9 cellular contexts compared by ENCODE assay signal in genomic region chr5:168364738-168365550, GRCh38.
DNase-seq lines count a peak whose midpoint lies in the region; ATAC-seq, FAIRE-seq and TF ChIP-seq lines count a peak whose summit lies in the region.
"Had no signal": no experiment of that assay in that cellular context is flagged by ENCODE, and none has a peak within 500 bp of the region (broad histone marks: within the 10 kb centered on the region; RNA-seq: fewer than 3 reads in every experiment).

No MANE protein-coding gene starts in this region.

- H3K4me1 ChIP-seq in HUES48 (ENCODE audit: control insufficient read depth, insufficient read depth, low read length) = peaks cover 22% of the 10 kb centered on the region

- ATAC-seq in GM18858 (IDR thresholded peaks at IDR 0.05; ENCODE audit: unreplicated experiment) (no peak), HG03460 (IDR thresholded peaks at IDR 0.05; ENCODE audit: unreplicated experiment) (no peak)
- ATAC-seq: activated T-cell treated with anti-CD3 and anti-CD28 coated beads, Interleukin-2, amount 50 U/mL, for 4 hours had no signal

- H3K36me3 ChIP-seq in HUES48 (ENCODE audit: control insufficient read depth, insufficient read depth, low read length) = no peaks in the 10 kb centered on the region
- H3K36me3 ChIP-seq in bronchial epithelial cell (ENCODE audit: control insufficient read depth, insufficient read depth, low read length) = no peaks in the 10 kb centered on the region

- H3K27ac Mint-ChIP-seq in type B pancreatic cell = peak overlapping the region; percentile 96

- H3K4me3 ChIP-seq in HUES48 (ENCODE audit: low read depth, low read length) (no peak overlapping the region), bronchial epithelial cell (ENCODE audit: low read depth, low read length) (no peak overlapping the region)

- H3K27me3 Mint-ChIP-seq in type B pancreatic cell = no peaks in the 10 kb centered on the region

- peak overlapping the region; percentile 62 for H3K4me3 Mint-ChIP-seq in type B pancreatic cell
- H3K4me3 Mint-ChIP-seq: activated T-cell treated with anti-CD3 and anti-CD28 coated beads, Interleukin-2, amount 50 U/mL, for 4 hours had no signal

- TF ChIP-seq CTCF in bronchial epithelial cell (IDR thresholded peaks at IDR 0.05; ENCODE audit: insufficient read depth, low read length, severe bottlenecking) (no peak), type B pancreatic cell (conservative IDR thresholded peaks at IDR 0.05) (no peak)

- no peak overlapping the region for H3K9ac ChIP-seq in HUES48 (ENCODE audit: low read depth, low read length)

- H3K4me1 Mint-ChIP-seq in type B pancreatic cell (ENCODE audit: unreplicated experiment) = peaks cover 36% of the 10 kb centered on the region

- no peak for FAIRE-seq in bronchial epithelial cell (lab: Jason Lieb, UNC)

- peak; percentile 74 for DNase-seq in bronchial epithelial cell (ENCODE audit: low read depth)
- DNase-seq in left kidney (ENCODE audit: low read depth, low spot score) = peak; percentile 42
- DNase-seq in type B pancreatic cell (ENCODE audit: extremely low spot score, unreplicated experiment) = no peak
- DNase-seq in NCI-H526 treated with DMSO at 0.1 percent for 48 hours (lab: John Stamatoyannopoulos, UW) = no peak
- DNase-seq: activated T-cell treated with anti-CD3 and anti-CD28 coated beads, Interleukin-2, amount 50 U/mL, for 4 hours; NCI-H2081 treated with DMSO at 0.1 percent for 48 hours had no signal

- peaks cover 4% of the 10 kb centered on the region for H3K9me3 Mint-ChIP-seq in type B pancreatic cell
- H3K9me3 Mint-ChIP-seq: activated T-cell treated with anti-CD3 and anti-CD28 coated beads, Interleukin-2, amount 50 U/mL, for 4 hours had no signal

- H3K27ac ChIP-seq in HUES48 (ENCODE audit: low read depth, low read length) = peak overlapping the region; percentile 13

- H3K9me3 ChIP-seq in HUES48 (ENCODE audit: control insufficient read depth, insufficient read depth, low read length) = no peaks in the 10 kb centered on the region

- peaks cover 4% of the 10 kb centered on the region for H3K36me3 Mint-ChIP-seq in type B pancreatic cell

- H3K27me3 ChIP-seq in HUES48 (ENCODE audit: control insufficient read depth, insufficient read depth, low read length) (no peaks in the 10 kb centered on the region), bronchial epithelial cell (ENCODE audit: control insufficient read depth, insufficient read depth, low read length) (no peaks in the 10 kb centered on the region)

Comparison
In these comparisons a context has a peak if more than half of its experiments do, and no peak if none do; other contexts are left out.
1. DNase-seq: peak in bronchial epithelial cell (single experiment) and left kidney (single experiment); none in type B pancreatic cell (single experiment) and NCI-H526 treated with DMSO at 0.1 percent for 48 hours (single experiment).